ENCODE assay signal across 1 cellular context in the genomic region with DNA sequence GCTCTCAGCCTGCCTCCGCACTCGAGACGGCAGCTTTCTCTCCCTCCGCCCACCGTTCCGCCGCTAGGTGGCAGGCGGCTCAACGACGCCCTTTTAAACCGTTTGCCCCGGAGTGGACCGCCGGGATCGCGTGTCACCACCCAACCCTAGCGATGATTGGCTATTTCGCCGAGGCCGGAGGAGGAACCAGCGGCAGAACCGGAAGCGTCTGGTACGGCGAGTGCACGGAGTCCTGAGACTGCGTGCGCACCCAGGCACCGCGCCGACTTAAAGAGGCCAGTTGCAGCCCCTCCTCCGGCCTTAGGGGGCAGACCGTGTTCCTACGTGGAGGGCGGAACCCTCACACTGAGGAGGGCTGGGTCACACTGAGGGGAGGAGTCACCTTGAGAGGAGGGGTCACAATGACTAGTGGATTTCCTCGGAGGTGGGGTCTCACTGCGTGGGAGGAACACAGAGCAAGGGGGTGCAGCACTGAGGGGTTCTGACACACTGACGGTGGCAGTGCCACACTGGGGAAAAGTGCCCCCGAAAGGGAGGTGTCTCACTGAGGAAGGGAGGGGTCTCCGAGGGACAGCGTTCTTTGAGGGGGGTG.
TF ChIP-seq lines count a peak whose summit lies in the region.

No MANE protein-coding gene starts in this region.

TF ChIP-seq in HEK293, 187 proteins besides CTCF, POLR2A, EP300 and RAD21 (continued from another document and continues in another):
- TF ChIP-seq, protein P1, sequence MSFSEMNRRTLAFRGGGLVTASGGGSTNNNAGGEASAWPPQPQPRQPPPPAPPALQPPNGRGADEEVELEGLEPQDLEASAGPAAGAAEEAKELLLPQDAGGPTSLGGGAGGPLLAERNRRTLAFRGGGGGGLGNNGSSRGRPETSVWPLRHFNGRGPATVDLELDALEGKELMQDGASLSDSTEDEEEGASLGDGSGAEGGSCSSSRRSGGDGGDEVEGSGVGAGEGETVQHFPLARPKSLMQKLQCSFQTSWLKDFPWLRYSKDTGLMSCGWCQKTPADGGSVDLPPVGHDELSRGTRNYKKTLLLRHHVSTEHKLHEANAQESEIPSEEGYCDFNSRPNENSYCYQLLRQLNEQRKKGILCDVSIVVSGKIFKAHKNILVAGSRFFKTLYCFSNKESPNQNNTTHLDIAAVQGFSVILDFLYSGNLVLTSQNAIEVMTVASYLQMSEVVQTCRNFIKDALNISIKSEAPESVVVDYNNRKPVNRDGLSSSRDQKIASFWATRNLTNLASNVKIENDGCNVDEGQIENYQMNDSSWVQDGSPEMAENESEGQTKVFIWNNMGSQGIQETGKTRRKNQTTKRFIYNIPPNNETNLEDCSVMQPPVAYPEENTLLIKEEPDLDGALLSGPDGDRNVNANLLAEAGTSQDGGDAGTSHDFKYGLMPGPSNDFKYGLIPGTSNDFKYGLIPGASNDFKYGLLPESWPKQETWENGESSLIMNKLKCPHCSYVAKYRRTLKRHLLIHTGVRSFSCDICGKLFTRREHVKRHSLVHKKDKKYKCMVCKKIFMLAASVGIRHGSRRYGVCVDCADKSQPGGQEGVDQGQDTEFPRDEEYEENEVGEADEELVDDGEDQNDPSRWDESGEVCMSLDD (tag by site-specific recombination; IDR thresholded peaks at IDR 0.05): peak; percentile 58; the same call in 1 of the 2 replicates
- no peak for TF ChIP-seq ZNF266 (tag by site-specific recombination; IDR thresholded peaks at IDR 0.05; ENCODE audit: low read depth)
- TF ChIP-seq ZNF140 (tag by site-specific recombination; IDR thresholded peaks at IDR 0.05): no peak
- no peak for TF ChIP-seq ZNF239 (tag by site-specific recombination; IDR thresholded peaks at IDR 0.05)
- TF ChIP-seq, protein P2, sequence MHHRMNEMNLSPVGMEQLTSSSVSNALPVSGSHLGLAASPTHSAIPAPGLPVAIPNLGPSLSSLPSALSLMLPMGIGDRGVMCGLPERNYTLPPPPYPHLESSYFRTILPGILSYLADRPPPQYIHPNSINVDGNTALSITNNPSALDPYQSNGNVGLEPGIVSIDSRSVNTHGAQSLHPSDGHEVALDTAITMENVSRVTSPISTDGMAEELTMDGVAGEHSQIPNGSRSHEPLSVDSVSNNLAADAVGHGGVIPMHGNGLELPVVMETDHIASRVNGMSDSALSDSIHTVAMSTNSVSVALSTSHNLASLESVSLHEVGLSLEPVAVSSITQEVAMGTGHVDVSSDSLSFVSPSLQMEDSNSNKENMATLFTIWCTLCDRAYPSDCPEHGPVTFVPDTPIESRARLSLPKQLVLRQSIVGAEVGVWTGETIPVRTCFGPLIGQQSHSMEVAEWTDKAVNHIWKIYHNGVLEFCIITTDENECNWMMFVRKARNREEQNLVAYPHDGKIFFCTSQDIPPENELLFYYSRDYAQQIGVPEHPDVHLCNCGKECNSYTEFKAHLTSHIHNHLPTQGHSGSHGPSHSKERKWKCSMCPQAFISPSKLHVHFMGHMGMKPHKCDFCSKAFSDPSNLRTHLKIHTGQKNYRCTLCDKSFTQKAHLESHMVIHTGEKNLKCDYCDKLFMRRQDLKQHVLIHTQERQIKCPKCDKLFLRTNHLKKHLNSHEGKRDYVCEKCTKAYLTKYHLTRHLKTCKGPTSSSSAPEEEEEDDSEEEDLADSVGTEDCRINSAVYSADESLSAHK (tag by site-specific recombination; IDR thresholded peaks at IDR 0.05): no peak
- no peak for TF ChIP-seq HOXA7 (CRISPR knock-in tag; IDR thresholded peaks at IDR 0.05; ENCODE audit: borderline replicate concordance)
- TF ChIP-seq ZNF354C (tag by site-specific recombination; IDR thresholded peaks at IDR 0.05; ENCODE audit: borderline replicate concordance, low read depth): no peak
- TF ChIP-seq IKZF3 (tag by site-specific recombination; IDR thresholded peaks at IDR 0.05): no peak
- TF ChIP-seq, protein P3, sequence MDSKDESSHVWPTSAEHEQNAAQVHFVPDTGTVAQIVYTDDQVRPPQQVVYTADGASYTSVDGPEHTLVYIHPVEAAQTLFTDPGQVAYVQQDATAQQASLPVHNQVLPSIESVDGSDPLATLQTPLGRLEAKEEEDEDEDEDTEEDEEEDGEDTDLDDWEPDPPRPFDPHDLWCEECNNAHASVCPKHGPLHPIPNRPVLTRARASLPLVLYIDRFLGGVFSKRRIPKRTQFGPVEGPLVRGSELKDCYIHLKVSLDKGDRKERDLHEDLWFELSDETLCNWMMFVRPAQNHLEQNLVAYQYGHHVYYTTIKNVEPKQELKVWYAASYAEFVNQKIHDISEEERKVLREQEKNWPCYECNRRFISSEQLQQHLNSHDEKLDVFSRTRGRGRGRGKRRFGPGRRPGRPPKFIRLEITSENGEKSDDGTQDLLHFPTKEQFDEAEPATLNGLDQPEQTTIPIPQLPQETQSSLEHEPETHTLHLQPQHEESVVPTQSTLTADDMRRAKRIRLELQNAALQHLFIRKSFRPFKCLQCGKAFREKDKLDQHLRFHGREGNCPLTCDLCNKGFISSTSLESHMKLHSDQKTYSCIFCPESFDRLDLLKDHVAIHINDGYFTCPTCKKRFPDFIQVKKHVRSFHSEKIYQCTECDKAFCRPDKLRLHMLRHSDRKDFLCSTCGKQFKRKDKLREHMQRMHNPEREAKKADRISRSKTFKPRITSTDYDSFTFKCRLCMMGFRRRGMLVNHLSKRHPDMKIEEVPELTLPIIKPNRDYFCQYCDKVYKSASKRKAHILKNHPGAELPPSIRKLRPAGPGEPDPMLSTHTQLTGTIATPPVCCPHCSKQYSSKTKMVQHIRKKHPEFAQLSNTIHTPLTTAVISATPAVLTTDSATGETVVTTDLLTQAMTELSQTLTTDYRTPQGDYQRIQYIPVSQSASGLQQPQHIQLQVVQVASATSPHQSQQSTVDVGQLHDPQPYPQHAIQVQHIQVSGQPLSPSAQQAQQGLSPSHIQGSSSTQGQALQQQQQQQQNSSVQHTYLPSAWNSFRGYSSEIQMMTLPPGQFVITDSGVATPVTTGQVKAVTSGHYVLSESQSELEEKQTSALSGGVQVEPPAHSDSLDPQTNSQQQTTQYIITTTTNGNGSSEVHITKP (tag by site-specific recombination; IDR thresholded peaks at IDR 0.05): 0 out of 2 replicates have a peak, but pooled peaks have one; percentile 51
- TF ChIP-seq ZNF184 (tag by site-specific recombination; IDR thresholded peaks at IDR 0.05): no peak
- no peak for TF ChIP-seq ZFP3 (tag by site-specific recombination; IDR thresholded peaks at IDR 0.05; ENCODE audit: low read depth)
- no peak for TF ChIP-seq ZNF114 (tag by site-specific recombination; IDR thresholded peaks at IDR 0.05)
- 0 out of 2 replicates have a peak, but pooled peaks have one; percentile 5 for TF ChIP-seq ZIC2 (tag by site-specific recombination; IDR thresholded peaks at IDR 0.05)
- no peak for TF ChIP-seq ZNF302 (tag by site-specific recombination; IDR thresholded peaks at IDR 0.05; ENCODE audit: low read depth)
- no peak for TF ChIP-seq ZNF132 (tag by site-specific recombination; IDR thresholded peaks at IDR 0.05; ENCODE audit: borderline replicate concordance)
- no peak for TF ChIP-seq ZNF701 (tag by site-specific recombination; IDR thresholded peaks at IDR 0.05)
- TF ChIP-seq ZNF558 (tag by site-specific recombination; IDR thresholded peaks at IDR 0.05): no peak
- no peak for TF ChIP-seq ZNF48 (tag by site-specific recombination; IDR thresholded peaks at IDR 0.05)
- no peak for TF ChIP-seq GFI1B (tag by site-specific recombination; IDR thresholded peaks at IDR 0.05)
- TF ChIP-seq, protein P4, sequence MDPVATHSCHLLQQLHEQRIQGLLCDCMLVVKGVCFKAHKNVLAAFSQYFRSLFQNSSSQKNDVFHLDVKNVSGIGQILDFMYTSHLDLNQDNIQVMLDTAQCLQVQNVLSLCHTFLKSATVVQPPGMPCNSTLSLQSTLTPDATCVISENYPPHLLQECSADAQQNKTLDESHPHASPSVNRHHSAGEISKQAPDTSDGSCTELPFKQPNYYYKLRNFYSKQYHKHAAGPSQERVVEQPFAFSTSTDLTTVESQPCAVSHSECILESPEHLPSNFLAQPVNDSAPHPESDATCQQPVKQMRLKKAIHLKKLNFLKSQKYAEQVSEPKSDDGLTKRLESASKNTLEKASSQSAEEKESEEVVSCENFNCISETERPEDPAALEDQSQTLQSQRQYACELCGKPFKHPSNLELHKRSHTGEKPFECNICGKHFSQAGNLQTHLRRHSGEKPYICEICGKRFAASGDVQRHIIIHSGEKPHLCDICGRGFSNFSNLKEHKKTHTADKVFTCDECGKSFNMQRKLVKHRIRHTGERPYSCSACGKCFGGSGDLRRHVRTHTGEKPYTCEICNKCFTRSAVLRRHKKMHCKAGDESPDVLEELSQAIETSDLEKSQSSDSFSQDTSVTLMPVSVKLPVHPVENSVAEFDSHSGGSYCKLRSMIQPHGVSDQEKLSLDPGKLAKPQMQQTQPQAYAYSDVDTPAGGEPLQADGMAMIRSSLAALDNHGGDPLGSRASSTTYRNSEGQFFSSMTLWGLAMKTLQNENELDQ (tag by site-specific recombination; IDR thresholded peaks at IDR 0.05; ENCODE audit: low read depth): no peak
- TF ChIP-seq ZNF311 (tag by site-specific recombination; IDR thresholded peaks at IDR 0.05; ENCODE audit: borderline replicate concordance): no peak
- no peak for TF ChIP-seq ZNF391 (tag by site-specific recombination; IDR thresholded peaks at IDR 0.05; ENCODE audit: borderline replicate concordance, low read depth)
- no peak for TF ChIP-seq ZNF585B (tag by site-specific recombination; IDR thresholded peaks at IDR 0.05)
- no peak for TF ChIP-seq ZNF776 (tag by site-specific recombination; IDR thresholded peaks at IDR 0.05; ENCODE audit: borderline replicate concordance)
- no peak for TF ChIP-seq ZNF596 (tag by site-specific recombination; IDR thresholded peaks at IDR 0.05)
- no peak for TF ChIP-seq ZNF623 (tag by site-specific recombination; IDR thresholded peaks at IDR 0.05)
- TF ChIP-seq, protein P5, sequence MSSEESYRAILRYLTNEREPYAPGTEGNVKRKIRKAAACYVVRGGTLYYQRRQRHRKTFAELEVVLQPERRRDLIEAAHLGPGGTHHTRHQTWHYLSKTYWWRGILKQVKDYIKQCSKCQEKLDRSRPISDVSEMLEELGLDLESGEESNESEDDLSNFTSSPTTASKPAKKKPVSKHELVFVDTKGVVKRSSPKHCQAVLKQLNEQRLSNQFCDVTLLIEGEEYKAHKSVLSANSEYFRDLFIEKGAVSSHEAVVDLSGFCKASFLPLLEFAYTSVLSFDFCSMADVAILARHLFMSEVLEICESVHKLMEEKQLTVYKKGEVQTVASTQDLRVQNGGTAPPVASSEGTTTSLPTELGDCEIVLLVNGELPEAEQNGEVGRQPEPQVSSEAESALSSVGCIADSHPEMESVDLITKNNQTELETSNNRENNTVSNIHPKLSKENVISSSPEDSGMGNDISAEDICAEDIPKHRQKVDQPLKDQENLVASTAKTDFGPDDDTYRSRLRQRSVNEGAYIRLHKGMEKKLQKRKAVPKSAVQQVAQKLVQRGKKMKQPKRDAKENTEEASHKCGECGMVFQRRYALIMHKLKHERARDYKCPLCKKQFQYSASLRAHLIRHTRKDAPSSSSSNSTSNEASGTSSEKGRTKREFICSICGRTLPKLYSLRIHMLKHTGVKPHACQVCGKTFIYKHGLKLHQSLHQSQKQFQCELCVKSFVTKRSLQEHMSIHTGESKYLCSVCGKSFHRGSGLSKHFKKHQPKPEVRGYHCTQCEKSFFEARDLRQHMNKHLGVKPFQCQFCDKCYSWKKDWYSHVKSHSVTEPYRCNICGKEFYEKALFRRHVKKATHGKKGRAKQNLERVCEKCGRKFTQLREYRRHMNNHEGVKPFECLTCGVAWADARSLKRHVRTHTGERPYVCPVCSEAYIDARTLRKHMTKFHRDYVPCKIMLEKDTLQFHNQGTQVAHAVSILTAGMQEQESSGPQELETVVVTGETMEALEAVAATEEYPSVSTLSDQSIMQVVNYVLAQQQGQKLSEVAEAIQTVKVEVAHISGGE (tag by site-specific recombination; conservative IDR thresholded peaks at IDR 0.05; ENCODE audit: low read depth): peak; percentile 82
- TF ChIP-seq ZNF37A (tag by site-specific recombination; IDR thresholded peaks at IDR 0.05): no peak
- TF ChIP-seq ZSCAN16 (tag by site-specific recombination; IDR thresholded peaks at IDR 0.05): no peak
- no peak for TF ChIP-seq ZNF837 (tag by site-specific recombination; IDR thresholded peaks at IDR 0.05)
- TF ChIP-seq, protein P6, sequence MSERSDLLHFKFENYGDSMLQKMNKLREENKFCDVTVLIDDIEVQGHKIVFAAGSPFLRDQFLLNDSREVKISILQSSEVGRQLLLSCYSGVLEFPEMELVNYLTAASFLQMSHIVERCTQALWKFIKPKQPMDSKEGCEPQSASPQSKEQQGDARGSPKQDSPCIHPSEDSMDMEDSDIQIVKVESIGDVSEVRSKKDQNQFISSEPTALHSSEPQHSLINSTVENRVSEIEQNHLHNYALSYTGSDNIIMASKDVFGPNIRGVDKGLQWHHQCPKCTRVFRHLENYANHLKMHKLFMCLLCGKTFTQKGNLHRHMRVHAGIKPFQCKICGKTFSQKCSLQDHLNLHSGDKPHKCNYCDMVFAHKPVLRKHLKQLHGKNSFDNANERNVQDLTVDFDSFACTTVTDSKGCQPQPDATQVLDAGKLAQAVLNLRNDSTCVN (tag by site-specific recombination; optimal IDR thresholded peaks at IDR 0.05): peak; percentile 64
- no peak for TF ChIP-seq SCRT1 (tag by site-specific recombination; IDR thresholded peaks at IDR 0.05; ENCODE audit: borderline replicate concordance)
- no peak for TF ChIP-seq ZNF843 (tag by site-specific recombination; IDR thresholded peaks at IDR 0.05)
- no peak for TF ChIP-seq ZNF416 (tag by site-specific recombination; IDR thresholded peaks at IDR 0.05)
- TF ChIP-seq ZNF10 (tag by site-specific recombination; IDR thresholded peaks at IDR 0.05): no peak
- no peak for TF ChIP-seq GLI4 (tag by site-specific recombination; IDR thresholded peaks at IDR 0.05)
- no peak for TF ChIP-seq ZNF473 (tag by site-specific recombination; IDR thresholded peaks at IDR 0.05)
- no peak for TF ChIP-seq ZNF133 (tag by site-specific recombination; IDR thresholded peaks at IDR 0.05)
- TF ChIP-seq, protein P7, sequence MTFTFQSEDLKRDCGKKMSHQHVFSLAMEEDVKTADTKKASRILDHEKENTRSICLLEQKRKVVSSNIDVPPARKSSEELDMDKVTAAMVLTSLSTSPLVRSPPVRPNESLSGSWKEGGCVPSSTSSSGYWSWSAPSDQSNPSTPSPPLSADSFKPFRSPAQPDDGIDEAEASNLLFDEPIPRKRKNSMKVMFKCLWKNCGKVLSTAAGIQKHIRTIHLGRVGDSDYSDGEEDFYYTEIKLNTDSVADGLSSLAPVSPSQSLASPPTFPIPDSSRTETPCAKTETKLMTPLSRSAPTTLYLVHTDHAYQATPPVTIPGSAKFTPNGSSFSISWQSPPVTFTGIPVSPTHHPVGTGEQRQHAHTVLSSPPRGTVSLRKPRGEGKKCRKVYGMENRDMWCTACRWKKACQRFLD (tag by site-specific recombination; IDR thresholded peaks at IDR 0.05): no peak
- TF ChIP-seq REPIN1 (tag by site-specific recombination; IDR thresholded peaks at IDR 0.05; ENCODE audit: low read depth): no peak
- TF ChIP-seq, protein P8, sequence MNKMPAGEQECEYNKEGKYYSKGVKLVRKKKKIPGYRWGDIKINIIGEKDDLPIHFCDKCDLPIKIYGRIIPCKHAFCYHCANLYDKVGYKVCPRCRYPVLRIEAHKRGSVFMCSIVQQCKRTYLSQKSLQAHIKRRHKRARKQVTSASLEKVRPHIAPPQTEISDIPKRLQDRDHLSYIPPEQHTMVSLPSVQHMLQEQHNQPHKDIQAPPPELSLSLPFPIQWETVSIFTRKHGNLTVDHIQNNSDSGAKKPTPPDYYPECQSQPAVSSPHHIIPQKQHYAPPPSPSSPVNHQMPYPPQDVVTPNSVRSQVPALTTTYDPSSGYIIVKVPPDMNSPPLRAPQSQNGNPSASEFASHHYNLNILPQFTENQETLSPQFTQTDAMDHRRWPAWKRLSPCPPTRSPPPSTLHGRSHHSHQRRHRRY (tag by site-specific recombination; IDR thresholded peaks at IDR 0.05): no peak
- no peak for TF ChIP-seq ZNF624 (tag by site-specific recombination; IDR thresholded peaks at IDR 0.05)
- no peak for TF ChIP-seq ZNF791 (tag by site-specific recombination; IDR thresholded peaks at IDR 0.05)
- no peak for TF ChIP-seq ZNF777 (tag by site-specific recombination; IDR thresholded peaks at IDR 0.05; ENCODE audit: borderline replicate concordance)
